ENCODE assay signal across 1 cellular context in the genomic region with DNA sequence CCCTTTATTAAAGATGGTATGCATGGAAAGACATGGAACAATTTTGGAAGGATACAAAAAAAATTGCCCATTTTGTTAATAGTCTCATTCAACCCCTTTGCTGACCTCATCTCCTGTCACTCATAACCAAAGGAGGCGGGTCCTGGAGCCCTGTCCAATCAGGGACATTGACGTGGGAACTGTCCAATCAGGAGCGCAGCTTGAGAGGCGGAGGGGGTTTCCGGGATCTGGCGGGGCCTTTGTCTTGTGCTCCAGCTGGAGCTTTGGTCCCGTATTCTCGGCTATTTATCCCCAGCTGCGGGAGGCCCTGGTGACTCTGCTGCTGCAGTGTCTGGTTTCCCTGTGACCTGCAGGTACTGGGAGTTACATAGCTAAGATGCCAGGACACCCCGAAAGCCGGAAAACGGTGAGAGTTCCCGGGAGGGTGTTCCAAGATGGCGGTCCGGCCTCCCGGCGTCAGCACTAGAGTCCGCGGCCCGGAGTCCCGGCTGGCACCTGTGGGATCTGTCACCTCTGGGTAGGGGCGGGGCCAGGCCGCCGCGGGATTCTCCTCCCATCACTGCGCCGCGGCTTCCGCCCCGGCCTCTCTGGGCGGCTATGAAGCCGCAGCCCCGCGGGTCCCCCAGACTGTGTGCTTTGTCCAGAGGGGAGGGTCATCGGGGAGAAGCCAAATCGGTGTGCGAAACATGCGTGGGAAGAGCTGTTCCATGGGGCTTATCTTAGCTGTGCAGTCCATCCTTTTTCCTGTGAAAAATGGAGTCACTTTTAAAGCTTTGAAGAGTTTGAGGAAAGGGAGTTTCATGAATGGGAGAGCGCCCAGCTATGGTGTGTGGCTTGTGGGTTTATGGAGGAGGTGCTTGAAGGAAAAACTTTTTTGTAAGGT.
TF ChIP-seq lines count a peak whose summit lies in the region.

Gene ZNF678 (plus strand): TSS at position 238 of the 883 bp plus-strand sequence. CDS start 87,436 bp downstream, outside the sequence.

TF ChIP-seq in HEK293, 187 proteins besides CTCF, POLR2A, EP300 and RAD21 (continued from another document and continues in another):
- TF ChIP-seq ZNF350 (tag by site-specific recombination; IDR thresholded peaks at IDR 0.05) (peak; percentile 95), ZSCAN5A (tag by site-specific recombination; IDR thresholded peaks at IDR 0.05) (peak; percentile 35; the same call in 1 of the 2 replicates), HOXD13 (CRISPR knock-in tag; IDR thresholded peaks at IDR 0.05; ENCODE audit: borderline replicate concordance) (no peak), MZF1 (tag by site-specific recombination; IDR thresholded peaks at IDR 0.05; ENCODE audit: borderline replicate concordance) (0 out of 2 replicates have a peak, but pooled peaks have one; percentile 57), KLF7 (tag by site-specific recombination; IDR thresholded peaks at IDR 0.05; ENCODE audit: borderline replicate concordance) (peak; percentile 60; the same call in 1 of the 2 replicates), OSR2 (tag by site-specific recombination; IDR thresholded peaks at IDR 0.05) (no peak; the same call in 1 of the 2 replicates), ZBTB17 (tag by site-specific recombination; IDR thresholded peaks at IDR 0.05) (peak; percentile 95), ZNF580 (tag by site-specific recombination; IDR thresholded peaks at IDR 0.05) (peak; percentile 61; the same call in 1 of the 2 replicates), ZNF707 (tag by site-specific recombination; IDR thresholded peaks at IDR 0.05) (no peak), SP2 (tag by site-specific recombination; IDR thresholded peaks at IDR 0.05) (peak; percentile 91), ZNF510 (tag by site-specific recombination; IDR thresholded peaks at IDR 0.05; ENCODE audit: insufficient replicate concordance) (peak; percentile 2), MYNN (tag by site-specific recombination; IDR thresholded peaks at IDR 0.05; ENCODE audit: borderline replicate concordance) (no peak), ZXDB (tag by site-specific recombination; IDR thresholded peaks at IDR 0.05) (peak; percentile 95), ZBTB11 (tag by site-specific recombination; conservative IDR thresholded peaks at IDR 0.05; ENCODE audit: low read depth) (peak; percentile 97), ZNF623 (tag by site-specific recombination; IDR thresholded peaks at IDR 0.05) (no peak; the same call in 1 of the 2 replicates), ZNF37A (tag by site-specific recombination; IDR thresholded peaks at IDR 0.05) (no peak), EGR2 (tag by site-specific recombination; IDR thresholded peaks at IDR 0.05; ENCODE audit: low read depth) (peak; percentile 20; the same call in 1 of the 2 replicates), GLI2 (tag by site-specific recombination; IDR thresholded peaks at IDR 0.05; ENCODE audit: borderline replicate concordance, low read depth) (no peak), ZNF184 (tag by site-specific recombination; IDR thresholded peaks at IDR 0.05) (peak; percentile 79), ZBTB44 (tag by site-specific recombination; IDR thresholded peaks at IDR 0.05) (peak; percentile 20; the same call in 1 of the 2 replicates), ZNF629 (tag by site-specific recombination; IDR thresholded peaks at IDR 0.05) (peak; percentile 85), ZNF600 (tag by site-specific recombination; IDR thresholded peaks at IDR 0.05) (peak; percentile 67), YY2 (tag by site-specific recombination; IDR thresholded peaks at IDR 0.05) (peak; percentile 84), ZNF610 (tag by site-specific recombination; IDR thresholded peaks at IDR 0.05; ENCODE audit: borderline replicate concordance) (peak; percentile 85; the same call in 1 of the 2 replicates), PRDM2 (tag by site-specific recombination; IDR thresholded peaks at IDR 0.05; ENCODE audit: borderline replicate concordance) (no peak), ZNF701 (tag by site-specific recombination; IDR thresholded peaks at IDR 0.05) (no peak), ZNF645 (tag by site-specific recombination; IDR thresholded peaks at IDR 0.05) (no peak)
- TF ChIP-seq, protein P1, sequence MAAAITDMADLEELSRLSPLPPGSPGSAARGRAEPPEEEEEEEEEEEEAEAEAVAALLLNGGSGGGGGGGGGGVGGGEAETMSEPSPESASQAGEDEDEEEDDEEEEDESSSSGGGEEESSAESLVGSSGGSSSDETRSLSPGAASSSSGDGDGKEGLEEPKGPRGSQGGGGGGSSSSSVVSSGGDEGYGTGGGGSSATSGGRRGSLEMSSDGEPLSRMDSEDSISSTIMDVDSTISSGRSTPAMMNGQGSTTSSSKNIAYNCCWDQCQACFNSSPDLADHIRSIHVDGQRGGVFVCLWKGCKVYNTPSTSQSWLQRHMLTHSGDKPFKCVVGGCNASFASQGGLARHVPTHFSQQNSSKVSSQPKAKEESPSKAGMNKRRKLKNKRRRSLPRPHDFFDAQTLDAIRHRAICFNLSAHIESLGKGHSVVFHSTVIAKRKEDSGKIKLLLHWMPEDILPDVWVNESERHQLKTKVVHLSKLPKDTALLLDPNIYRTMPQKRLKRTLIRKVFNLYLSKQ (tag by site-specific recombination; IDR thresholded peaks at IDR 0.05; ENCODE audit: borderline replicate concordance): no peak
- TF ChIP-seq, protein P2, sequence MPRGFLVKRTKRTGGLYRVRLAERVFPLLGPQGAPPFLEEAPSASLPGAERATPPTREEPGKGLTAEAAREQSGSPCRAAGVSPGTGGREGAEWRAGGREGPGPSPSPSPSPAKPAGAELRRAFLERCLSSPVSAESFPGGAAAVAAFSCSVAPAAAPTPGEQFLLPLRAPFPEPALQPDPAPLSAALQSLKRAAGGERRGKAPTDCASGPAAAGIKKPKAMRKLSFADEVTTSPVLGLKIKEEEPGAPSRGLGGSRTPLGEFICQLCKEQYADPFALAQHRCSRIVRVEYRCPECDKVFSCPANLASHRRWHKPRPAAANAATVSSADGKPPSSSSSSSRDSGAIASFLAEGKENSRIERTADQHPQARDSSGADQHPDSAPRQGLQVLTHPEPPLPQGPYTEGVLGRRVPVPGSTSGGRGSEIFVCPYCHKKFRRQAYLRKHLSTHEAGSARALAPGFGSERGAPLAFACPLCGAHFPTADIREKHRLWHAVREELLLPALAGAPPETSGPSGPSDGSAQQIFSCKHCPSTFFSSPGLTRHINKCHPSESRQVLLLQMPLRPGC (tag by site-specific recombination; IDR thresholded peaks at IDR 0.05): 0 out of 2 replicates have a peak, but pooled peaks have one; percentile 26
- TF ChIP-seq, protein P3, sequence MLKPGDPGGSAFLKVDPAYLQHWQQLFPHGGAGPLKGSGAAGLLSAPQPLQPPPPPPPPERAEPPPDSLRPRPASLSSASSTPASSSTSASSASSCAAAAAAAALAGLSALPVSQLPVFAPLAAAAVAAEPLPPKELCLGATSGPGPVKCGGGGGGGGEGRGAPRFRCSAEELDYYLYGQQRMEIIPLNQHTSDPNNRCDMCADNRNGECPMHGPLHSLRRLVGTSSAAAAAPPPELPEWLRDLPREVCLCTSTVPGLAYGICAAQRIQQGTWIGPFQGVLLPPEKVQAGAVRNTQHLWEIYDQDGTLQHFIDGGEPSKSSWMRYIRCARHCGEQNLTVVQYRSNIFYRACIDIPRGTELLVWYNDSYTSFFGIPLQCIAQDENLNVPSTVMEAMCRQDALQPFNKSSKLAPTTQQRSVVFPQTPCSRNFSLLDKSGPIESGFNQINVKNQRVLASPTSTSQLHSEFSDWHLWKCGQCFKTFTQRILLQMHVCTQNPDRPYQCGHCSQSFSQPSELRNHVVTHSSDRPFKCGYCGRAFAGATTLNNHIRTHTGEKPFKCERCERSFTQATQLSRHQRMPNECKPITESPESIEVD (tag by site-specific recombination; IDR thresholded peaks at IDR 0.05): no peak
